In genomic region chr10:51706225-51706624, GRCh38 we compare ENCODE assay signal across 16 cellular contexts. TPM values are rescaled to one million over a fixed set of nuclear protein-coding genes. Genes with fewer than 3 reads are reported as not detected.
A peak's percentile ranks its signal among the peaks of the same experiment; 100 is the strongest.
DNase-seq lines count a peak whose midpoint lies in the region; ATAC-seq and TF ChIP-seq lines count a peak whose summit lies in the region.
"Had no signal": no experiment of that assay in that cellular context is flagged by ENCODE, and none has a peak within 500 bp of the region (broad histone marks: within the 10 kb centered on the region; RNA-seq: fewer than 3 reads in every experiment).

No MANE protein-coding gene starts in this region.

- TF ChIP-seq EP300 in sigmoid colon (IDR thresholded peaks at IDR 0.05), result peak in 3 of 4 donors; percentile 61 to 83 (median 81)

- H3K27me3 Mint-ChIP-seq in activated T-helper 2 cell treated with anti-CD3 and anti-CD28 coated beads, Interferon-gamma antibody, Interleukin-2, Interleukin-4, amounts not matched to agents 10 μg/mL and 5 μg/mL and 100 μg/mL, durations not matched to agents 14 hours and 24 hours and 36 hours (ENCODE audit: low read depth), result no peaks in the 10 kb centered on the region

- DNase-seq in BJ (ENCODE audit: low read depth), result peak; percentile 53
- DNase-seq in astrocyte of the spinal cord (ENCODE audit: low read depth, low spot score), result peak; percentile 50
- DNase-seq in left ventricle myocardium superior, result peak; percentile 71
- peak; percentile 97 for DNase-seq in sigmoid colon
- no peak for DNase-seq in activated T-helper 2 cell treated with anti-CD3 and anti-CD28 coated beads, Interferon-gamma antibody, Interleukin-2, Interleukin-4, amounts not matched to agents 10 μg/mL and 5 μg/mL and 100 μg/mL, durations not matched to agents 14 hours and 24 hours and 36 hours (ENCODE audit: low spot score)
- DNase-seq in NCI-H524 (lab: John Stamatoyannopoulos, UW), result no peak
- no peak for DNase-seq in GM20000 (ENCODE audit: low spot score)
- DNase-seq in OCI-M1 (lab: John Stamatoyannopoulos, UW), result no peak
- DNase-seq: activated gamma-delta T cell; cerebellar nuclear complex; DND-41; foreskin keratinocyte; NCI-H1105; stimulated activated CD4-positive, alpha-beta T cell treated with anti-CD3 and anti-CD28 coated beads, Interleukin-12 subunit alpha, Interleukin-12 subunit beta, amount 100 ng/mL, for 4 hours had no signal

- peaks cover 2% of the 10 kb centered on the region; the same call in 1 of the 2 replicates for H3K27me3 ChIP-seq in BJ (ENCODE audit: control insufficient read depth, insufficient read depth, low read length)
- no peaks in the 10 kb centered on the region for H3K27me3 ChIP-seq in sigmoid colon
- H3K27me3 ChIP-seq: foreskin keratinocyte had no signal

- intact Hi-C loops in left ventricle myocardium superior (cut with micrococcal nuclease), result no loop called here
- intact Hi-C loops in sigmoid colon (cut with DNase I), result loop anchor here (5.0 to 10.0 kb wide), 3 partner anchors 251 to 634 kb away; partner anchors contain the start of gene PRKG1
- intact Hi-C loops in activated T-helper 2 cell treated with anti-CD3 and anti-CD28 coated beads, Interferon-gamma antibody, Interleukin-2, Interleukin-4, amounts not matched to agents 10 μg/mL and 5 μg/mL and 100 μg/mL, durations not matched to agents 14 hours and 24 hours and 36 hours (cut with micrococcal nuclease), result no loop called here

- peaks cover 15% of the 10 kb centered on the region for H3K9me3 Mint-ChIP-seq in activated T-helper 2 cell treated with anti-CD3 and anti-CD28 coated beads, Interferon-gamma antibody, Interleukin-2, Interleukin-4, amounts not matched to agents 10 μg/mL and 5 μg/mL and 100 μg/mL, durations not matched to agents 14 hours and 24 hours and 36 hours
- H3K9me3 Mint-ChIP-seq: neural crest cell had no signal

- TF ChIP-seq CTCF in BJ (IDR thresholded peaks at IDR 0.05; ENCODE audit: insufficient read depth, low read depth, low read length) (no peak), astrocyte of the spinal cord (IDR thresholded peaks at IDR 0.05; ENCODE audit: low read depth, low read length) (no peak), sigmoid colon (IDR thresholded peaks at IDR 0.05) (no peak), GM20000 (IDR thresholded peaks at IDR 0.05; ENCODE audit: extremely low read depth, missing control alignments) (no peak)

- CTCF ChIA-PET in BJ (lab: Yijun Ruan, JAX), result interaction anchor here (1.4 kb wide), 1 partner anchor 13 kb away, joined by 4 read pairs; no protein-coding TSS in a partner anchor

- H3K27ac ChIP-seq in sigmoid colon, result peak overlapping the region; percentile 79 to 82 (median 81)
- H3K27ac ChIP-seq: foreskin keratinocyte had no signal

- no peaks in the 10 kb centered on the region for H3K9me3 ChIP-seq in sigmoid colon

- peak; percentile 89 for ATAC-seq in left ventricle myocardium superior
- ATAC-seq: foreskin keratinocyte had no signal

- H3K36me3 ChIP-seq in BJ (ENCODE audit: control insufficient read depth, insufficient read depth, low read length) (no peaks in the 10 kb centered on the region), sigmoid colon (no peaks in the 10 kb centered on the region)

- WGBS in sigmoid colon, 2 donors, result 78 to 92% methylated on average over 3 of the region's 3 CpGs

- no peak for TF ChIP-seq POLR2A in sigmoid colon (IDR thresholded peaks at IDR 0.05)

- POLR2A ChIA-PET in BJ (lab: Charles Lee), result no interaction called here

- H3K4me1 Mint-ChIP-seq in activated T-helper 2 cell treated with anti-CD3 and anti-CD28 coated beads, Interferon-gamma antibody, Interleukin-2, Interleukin-4, amounts not matched to agents 10 μg/mL and 5 μg/mL and 100 μg/mL, durations not matched to agents 14 hours and 24 hours and 36 hours (ENCODE audit: low read depth), result peaks cover 59% of the 10 kb centered on the region
- H3K4me1 Mint-ChIP-seq: B cell, neural crest cell had no signal

- H3K4me3 ChIP-seq in BJ (ENCODE audit: low read depth, low read length), result no peak overlapping the region
- H3K4me3 ChIP-seq in astrocyte of the spinal cord (ENCODE audit: low read depth, low read length), result no peak overlapping the region
- H3K4me3 ChIP-seq in sigmoid colon, result no peak overlapping the region

- H3K27ac Mint-ChIP-seq in activated T-helper 2 cell treated with anti-CD3 and anti-CD28 coated beads, Interferon-gamma antibody, Interleukin-2, Interleukin-4, amounts not matched to agents 10 μg/mL and 5 μg/mL and 100 μg/mL, durations not matched to agents 14 hours and 24 hours and 36 hours, result no peak overlapping the region
- H3K27ac Mint-ChIP-seq: B cell had no signal

- no peak overlapping the region for H3K4me3 Mint-ChIP-seq in activated T-helper 2 cell treated with anti-CD3 and anti-CD28 coated beads, Interferon-gamma antibody, Interleukin-2, Interleukin-4, amounts not matched to agents 10 μg/mL and 5 μg/mL and 100 μg/mL, durations not matched to agents 14 hours and 24 hours and 36 hours (ENCODE audit: low read depth)
- H3K4me3 Mint-ChIP-seq: B cell, neural crest cell had no signal

- H3K4me1 ChIP-seq in sigmoid colon, result peaks cover 0 to 57% (median 49%) of the 10 kb centered on the region in 4 donors
- H3K4me1 ChIP-seq: foreskin keratinocyte had no signal

- in situ Hi-C loops in astrocyte of the spinal cord (cut with HindIII; ENCODE audit: low sequenced_read_pairs), result no loop called here

- H3K36me3 Mint-ChIP-seq in activated T-helper 2 cell treated with anti-CD3 and anti-CD28 coated beads, Interferon-gamma antibody, Interleukin-2, Interleukin-4, amounts not matched to agents 10 μg/mL and 5 μg/mL and 100 μg/mL, durations not matched to agents 14 hours and 24 hours and 36 hours (ENCODE audit: low read depth), result peaks cover 17% of the 10 kb centered on the region

RNA-seq across cellular contexts. Expression of gene CSTF2T, which starts 6.8 kb away (rescaled TPM):
- polyA plus RNA-seq in BJ (2011; rRNA removed) (4.2 and 5.1 TPM in 2 replicates), sigmoid colon (10 to 100 TPM in 1 of 3 donors, 1 to 10 TPM in 2; 5.4 to 16.6 (median 6.2) TPM)
- polyA minus RNA-seq in BJ (2011; rRNA and poly(A)+ RNA removed), result 4.5 and 5.0 TPM in 2 replicates
- total RNA-seq in left ventricle myocardium superior (21.3 TPM), sigmoid colon (10 to 100 TPM; 10.8 to 21.2 (median 18.5) TPM)
- 39.0 and 41.2 TPM in 2 replicates for total RNA-seq in activated T-helper 2 cell treated with anti-CD3 and anti-CD28 coated beads, Interferon-gamma antibody, Interleukin-2, Interleukin-4, amounts not matched to agents 10 μg/mL and 5 μg/mL and 100 μg/mL, durations not matched to agents 14 hours and 24 hours and 36 hours

Comparison
In these comparisons a context has a peak if more than half of its experiments do, and no peak if none do; other contexts are left out.
1. DNase-seq: peak in BJ (single experiment), astrocyte of the spinal cord (single experiment), left ventricle myocardium superior (single experiment) and sigmoid colon (single experiment); none in activated T-helper 2 cell treated with anti-CD3 and anti-CD28 coated beads, Interferon-gamma antibody, Interleukin-2, Interleukin-4, amounts not matched to agents 10 μg/mL and 5 μg/mL and 100 μg/mL, durations not matched to agents 14 hours and 24 hours and 36 hours (single experiment), NCI-H524 (0 of 2), GM20000 (single experiment) and OCI-M1 (single experiment).